In genomic region chr6:22221211-22221610, GRCh38 we compare ENCODE assay signal across 27 cellular contexts.
DNase-seq lines count a peak whose midpoint lies in the region; ATAC-seq, FAIRE-seq and TF ChIP-seq lines count a peak whose summit lies in the region.
"Had no signal": no experiment of that assay in that cellular context is flagged by ENCODE, and none has a peak within 500 bp of the region (broad histone marks: within the 10 kb centered on the region; RNA-seq: fewer than 3 reads in every experiment).

No MANE protein-coding gene starts in this region.

- no peak overlapping the region for H3K4me2 ChIP-seq in astrocyte (ENCODE audit: low read length)

- no peaks in the 10 kb centered on the region for H4K20me1 ChIP-seq in astrocyte (ENCODE audit: insufficient read depth, low read length)

- H3K9me3 Mint-ChIP-seq in astrocyte (ENCODE audit: unreplicated experiment) = no peaks in the 10 kb centered on the region
- no peaks in the 10 kb centered on the region for H3K9me3 Mint-ChIP-seq in type B pancreatic cell
- H3K9me3 Mint-ChIP-seq in progenitor cell of endocrine pancreas (ENCODE audit: low read depth) = no peaks in the 10 kb centered on the region
- H3K9me3 Mint-ChIP-seq: stimulated activated naive B cell treated with anti-CD40 and anti-IgM and Interleukin-4, amounts not matched to agents 10 μg/mL and 1 μg/mL and 100 μg/mL, for 72 hours; T-cell had no signal

- H3K9me3 ChIP-seq in HUES6 (ENCODE audit: control insufficient read depth, insufficient read depth, low read depth, low read length) = no peaks in the 10 kb centered on the region
- no peaks in the 10 kb centered on the region for H3K9me3 ChIP-seq in astrocyte (ENCODE audit: insufficient read depth, low read depth, low read length)
- H3K9me3 ChIP-seq: Caco-2, MG63, psoas muscle, SJCRH30 had no signal

- ATAC-seq in GM21515 (IDR thresholded peaks at IDR 0.05; ENCODE audit: unreplicated experiment) = no peak
- ATAC-seq: left cardiac atrium; psoas muscle; stimulated activated naive B cell treated with anti-CD40 and anti-IgM and Interleukin-4, amounts not matched to agents 10 μg/mL and 1 μg/mL and 100 μg/mL, for 72 hours; T-cell had no signal

- FAIRE-seq in astrocyte (lab: Jason Lieb, UNC) = no peak

- H3K27ac Mint-ChIP-seq in astrocyte (ENCODE audit: unreplicated experiment) = no peak overlapping the region
- no peak overlapping the region for H3K27ac Mint-ChIP-seq in type B pancreatic cell
- no peak overlapping the region for H3K27ac Mint-ChIP-seq in progenitor cell of endocrine pancreas
- H3K27ac Mint-ChIP-seq: stimulated activated naive B cell treated with anti-CD40 and anti-IgM and Interleukin-4, amounts not matched to agents 10 μg/mL and 1 μg/mL and 100 μg/mL, for 72 hours; T-cell had no signal

- H3K27me3 ChIP-seq in HUES6 (ENCODE audit: control insufficient read depth, insufficient read depth, low read length) = no peaks in the 10 kb centered on the region
- no peaks in the 10 kb centered on the region for H3K27me3 ChIP-seq in astrocyte (ENCODE audit: insufficient read depth, low read length)
- H3K27me3 ChIP-seq: MG63, SJCRH30 had no signal

- H3K4me3 ChIP-seq in HUES6 (ENCODE audit: low read depth, low read length) (peak overlapping the region; percentile 24; the same call in 1 of the 2 replicates), astrocyte (ENCODE audit: insufficient read depth, low read depth, low read length) (no peak overlapping the region)
- H3K4me3 ChIP-seq: coronary artery, MG63, psoas muscle, SJCRH30 had no signal

- H3K36me3 Mint-ChIP-seq in astrocyte (ENCODE audit: low read depth, unreplicated experiment) = no peaks in the 10 kb centered on the region
- H3K36me3 Mint-ChIP-seq in type B pancreatic cell = no peaks in the 10 kb centered on the region
- H3K36me3 Mint-ChIP-seq in progenitor cell of endocrine pancreas (ENCODE audit: insufficient read depth) = peaks cover 1% of the 10 kb centered on the region
- H3K36me3 Mint-ChIP-seq: stimulated activated naive B cell treated with anti-CD40 and anti-IgM and Interleukin-4, amounts not matched to agents 10 μg/mL and 1 μg/mL and 100 μg/mL, for 72 hours; T-cell had no signal

- peaks cover 8% of the 10 kb centered on the region for H3K4me1 Mint-ChIP-seq in astrocyte (ENCODE audit: low read depth, unreplicated experiment)
- H3K4me1 Mint-ChIP-seq in type B pancreatic cell (ENCODE audit: unreplicated experiment) = peaks cover 13% of the 10 kb centered on the region
- H3K4me1 Mint-ChIP-seq in progenitor cell of endocrine pancreas (ENCODE audit: low read depth) = peaks cover 11% of the 10 kb centered on the region
- H3K4me1 Mint-ChIP-seq: stimulated activated naive B cell treated with anti-CD40 and anti-IgM and Interleukin-4, amounts not matched to agents 10 μg/mL and 1 μg/mL and 100 μg/mL, for 72 hours; T-cell had no signal

- peak; percentile 31 for DNase-seq in astrocyte (ENCODE audit: low read depth)
- peak; percentile 2 for DNase-seq in glomerular visceral epithelial cell (ENCODE audit: extremely low spot score)
- no peak for DNase-seq in type B pancreatic cell (ENCODE audit: extremely low spot score, unreplicated experiment)
- DNase-seq in progenitor cell of endocrine pancreas (ENCODE audit: low spot score, unreplicated experiment) = no peak
- DNase-seq in DMS114 treated with DMSO at 0.1 percent for 48 hours (lab: John Stamatoyannopoulos, UW; ENCODE audit: unreplicated experiment) = no peak
- DNase-seq: activated CD4-positive, alpha-beta T cell treated with anti-CD3 and anti-CD28 coated beads, Interleukin-2, amount 50 U/mL, for 48 hours; activated CD8-positive, alpha-beta memory T cell treated with anti-CD3 and anti-CD28 coated beads, Interleukin-2, amount 50 U/mL, for 48 hours; activated naive CD4-positive, alpha-beta T cell treated with anti-CD3 and anti-CD28 coated beads, Interleukin-2, amount 50 U/mL, for 16 hours; amygdala; C1 segment of cervical spinal cord; Caco-2; DMS79 treated with DMSO at 0.1 percent for 48 hours; left cardiac atrium; MG63; NCI-H1417; NCI-H2081; NCI-H226; NCI-H69; psoas muscle; SJCRH30; stimulated activated CD4-positive, alpha-beta T cell treated with anti-CD3 and anti-CD28 coated beads, Interleukin-15, amount 100 ng/mL, for 24 hours; stimulated activated naive B cell treated with anti-CD40 and anti-IgM and Interleukin-4, amounts not matched to agents 10 μg/mL and 1 μg/mL and 100 μg/mL, for 72 hours; T-cell had no signal

- H3K27ac ChIP-seq in HUES6 (ENCODE audit: low read depth, low read length) = no peak overlapping the region
- no peak overlapping the region for H3K27ac ChIP-seq in astrocyte (ENCODE audit: low read depth, low read length)
- H3K27ac ChIP-seq: coronary artery, HL-60, psoas muscle, SJCRH30 had no signal

- H3K79me2 ChIP-seq in astrocyte (ENCODE audit: insufficient read depth, low read length) = no peaks in the 10 kb centered on the region

- H3K9ac ChIP-seq in HUES6 (ENCODE audit: low read length) = no peak overlapping the region
- no peak overlapping the region for H3K9ac ChIP-seq in astrocyte (ENCODE audit: low read length)

- H3K4me3 Mint-ChIP-seq in astrocyte (ENCODE audit: unreplicated experiment) = no peak overlapping the region
- H3K4me3 Mint-ChIP-seq in type B pancreatic cell = peak overlapping the region; percentile 34
- H3K4me3 Mint-ChIP-seq in progenitor cell of endocrine pancreas (ENCODE audit: low read depth) = no peak overlapping the region
- H3K4me3 Mint-ChIP-seq: stimulated activated naive B cell treated with anti-CD40 and anti-IgM and Interleukin-4, amounts not matched to agents 10 μg/mL and 1 μg/mL and 100 μg/mL, for 72 hours; T-cell had no signal

- no peaks in the 10 kb centered on the region for H3K36me3 ChIP-seq in HUES6 (ENCODE audit: control insufficient read depth, insufficient read depth, low read length)
- no peaks in the 10 kb centered on the region for H3K36me3 ChIP-seq in astrocyte (ENCODE audit: insufficient read depth, low read length)
- H3K36me3 ChIP-seq: MG63, SJCRH30 had no signal

- TF ChIP-seq CTCF in astrocyte (IDR thresholded peaks at IDR 0.05; ENCODE audit: insufficient read depth, low read depth, low read length) (no peak), type B pancreatic cell (conservative IDR thresholded peaks at IDR 0.05) (no peak), progenitor cell of endocrine pancreas (IDR thresholded peaks at IDR 0.05; ENCODE audit: unreplicated experiment) (no peak)

- H3K27me3 Mint-ChIP-seq in astrocyte (ENCODE audit: low read depth, unreplicated experiment) = no peaks in the 10 kb centered on the region
- no peaks in the 10 kb centered on the region for H3K27me3 Mint-ChIP-seq in type B pancreatic cell
- H3K27me3 Mint-ChIP-seq in progenitor cell of endocrine pancreas = no peaks in the 10 kb centered on the region
- H3K27me3 Mint-ChIP-seq: stimulated activated naive B cell treated with anti-CD40 and anti-IgM and Interleukin-4, amounts not matched to agents 10 μg/mL and 1 μg/mL and 100 μg/mL, for 72 hours; T-cell had no signal

- no peak overlapping the region for H2AFZ ChIP-seq in astrocyte (ENCODE audit: low read depth, low read length)

- H3K4me1 ChIP-seq in HUES6 (ENCODE audit: control insufficient read depth, insufficient read depth, low read length) (peaks cover 23% of the 10 kb centered on the region), astrocyte (ENCODE audit: insufficient read depth, low read length) (peaks cover 3% of the 10 kb centered on the region)
- H3K4me1 ChIP-seq: Caco-2, psoas muscle, SJCRH30 had no signal

Comparison
In these comparisons a context has a peak if more than half of its experiments do, and no peak if none do; other contexts are left out.
1. DNase-seq: peak in astrocyte (single experiment) and glomerular visceral epithelial cell (single experiment); none in type B pancreatic cell (single experiment), progenitor cell of endocrine pancreas (single experiment) and DMS114 treated with DMSO at 0.1 percent for 48 hours (single experiment).